ENCODE assay signal across 13 cellular contexts in the genomic region with DNA sequence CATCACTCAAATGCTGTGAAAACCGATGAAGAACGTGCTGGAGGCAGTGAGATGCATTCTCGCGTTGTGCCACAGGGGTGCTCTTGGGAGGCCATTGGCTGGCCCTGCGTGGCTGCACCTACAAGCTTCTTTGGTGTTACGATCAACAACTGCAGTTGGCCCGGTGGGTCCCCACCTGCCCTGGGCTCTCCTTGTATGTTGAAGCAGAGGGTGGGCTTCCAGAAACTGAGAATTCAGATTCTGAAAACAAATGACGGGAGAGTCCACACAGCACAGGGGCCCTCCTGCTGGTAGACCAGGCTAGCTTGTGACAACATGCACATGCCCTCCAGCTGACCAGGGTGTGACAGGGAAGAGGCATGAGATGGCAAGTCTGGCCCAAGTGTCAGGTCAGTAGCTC. TPM values are rescaled to one million over a fixed set of nuclear protein-coding genes. Genes with fewer than 3 reads are reported as not detected.
DNase-seq lines count a peak whose midpoint lies in the region; ATAC-seq, FAIRE-seq and TF ChIP-seq lines count a peak whose summit lies in the region.
"Had no signal": no experiment of that assay in that cellular context is flagged by ENCODE, and none has a peak within 500 bp of the region (broad histone marks: within the 10 kb centered on the region; RNA-seq: fewer than 3 reads in every experiment).

No MANE protein-coding gene starts in this region.

- H2BK120ac ChIP-seq in H9 (ENCODE audit: low read depth, low read length, poor library complexity, severe bottlenecking), result no peak overlapping the region

- H3K23me2 ChIP-seq in H9 (ENCODE audit: insufficient read length, low read depth, low read length, poor library complexity, severe bottlenecking), result no peaks in the 10 kb centered on the region

- no peak for ATAC-seq in activated T-cell treated with anti-CD3 and anti-CD28 coated beads, Interleukin-2, amount 50 U/mL, for 4 hours

- H3K27me3 Mint-ChIP-seq in CD14-positive monocyte (ENCODE audit: low read depth in 3 of 3) (no peaks in the 10 kb centered on the region), H9 (ENCODE audit: low read depth) (no peaks in the 10 kb centered on the region)
- H3K27me3 Mint-ChIP-seq in activated T-cell treated with anti-CD3 and anti-CD28 coated beads, Interleukin-2, amount 50 U/mL, for 4 hours (ENCODE audit: low read depth), result peaks cover 7% of the 10 kb centered on the region

- H2AFZ ChIP-seq in H9 (ENCODE audit: low read length) (no peak overlapping the region), keratinocyte (ENCODE audit: control insufficient read depth, low read length) (no peak overlapping the region)

- H3K9ac ChIP-seq in H9 (ENCODE audit: extremely low read depth, insufficient read length, low read length) (no peak overlapping the region), keratinocyte (ENCODE audit: control insufficient read depth, extremely low read depth, insufficient read depth, low read length) (no peak overlapping the region)

- peaks cover 6% of the 10 kb centered on the region for H3K9me3 ChIP-seq in H9 (ENCODE audit: control insufficient read depth, low read depth, low read length)
- H3K9me3 ChIP-seq in WERI-Rb-1 (ENCODE audit: severe bottlenecking), result peaks cover 8% of the 10 kb centered on the region
- peaks cover 1% of the 10 kb centered on the region for H3K9me3 ChIP-seq in keratinocyte (ENCODE audit: control insufficient read depth, low read depth, low read length)
- H3K9me3 ChIP-seq: breast epithelium had no signal

- no peak overlapping the region for H2AK5ac ChIP-seq in H9 (ENCODE audit: insufficient read length, low read length)

- H3K27ac Mint-ChIP-seq in CD14-positive monocyte (no peak overlapping the region), H9 (no peak overlapping the region)

- no peak overlapping the region for H3K18ac ChIP-seq in H9 (ENCODE audit: insufficient read length, low read depth, low read length)

- FAIRE-seq in keratinocyte (lab: Jason Lieb, UNC), result no peak
- FAIRE-seq: D721Med, GM18507 had no signal

- DNase-seq in CD14-positive monocyte (ENCODE audit: low spot score), result no peak
- DNase-seq in H9, result peak; percentile 57
- DNase-seq in WERI-Rb-1, result no peak
- DNase-seq in keratinocyte (ENCODE audit: low read depth, low spot score), result no peak
- no peak for DNase-seq in activated T-cell treated with anti-CD3 and anti-CD28 coated beads, Interleukin-2, amount 50 U/mL, for 4 hours
- DNase-seq in NCI-H146 (lab: John Stamatoyannopoulos, UW), result no peak
- DNase-seq in NCI-H1436 (lab: John Stamatoyannopoulos, UW), result no peak
- no peak for DNase-seq in activated CD4-positive, CD25-positive, alpha-beta regulatory T cell (lab: John Stamatoyannopoulos, UW)
- DNase-seq: NCI-H2171 treated with DMSO at 0.1 percent for 48 hours, RPMI8226 had no signal

- H3K23ac ChIP-seq in H9 (ENCODE audit: insufficient read length, low read depth, low read length), result no peak overlapping the region

- H4K8ac ChIP-seq in H9 (replicated peaks; ENCODE audit: insufficient read length, low read depth, low read length), result no peak overlapping the region

- H3K4ac ChIP-seq in H9 (ENCODE audit: low read depth, low read length), result no peak overlapping the region

- H3K27ac ChIP-seq in H9 (ENCODE audit: insufficient read length, low read depth, low read length) (no peak overlapping the region), WERI-Rb-1 (no peak overlapping the region), keratinocyte (ENCODE audit: control insufficient read depth, insufficient read depth, low read length) (no peak overlapping the region)
- H3K27ac ChIP-seq: breast epithelium had no signal

- H4K91ac ChIP-seq in H9 (ENCODE audit: insufficient read length, low read depth, low read length), result no peak overlapping the region

- WGBS in H9 (ENCODE audit: extremely low coverage, insufficient read length, low lambda C conversion rate), result no CpG with 5 or more reads among the region's 8 CpGs

- TF ChIP-seq CTCF in CD14-positive monocyte (IDR thresholded peaks at IDR 0.05) (peak; percentile 17), H9 (conservative IDR thresholded peaks at IDR 0.05) (peak; percentile 64), WERI-Rb-1 (IDR thresholded peaks at IDR 0.05; ENCODE audit: low read depth, low read length) (peak; percentile 41), keratinocyte (optimal IDR thresholded peaks at IDR 0.05 in 1 of 3, IDR thresholded peaks at IDR 0.05 in 1 of 3, conservative IDR thresholded peaks at IDR 0.05 in 1 of 3; ENCODE audit: extremely low read depth in 1 of 3, insufficient read depth in 2 of 3, low read length in 3 of 3) (peak in 2 of 3 experiments; percentile 9 to 11)

- H4K20me1 ChIP-seq in H9 (ENCODE audit: control insufficient read depth, insufficient read depth, insufficient read length), result no peaks in the 10 kb centered on the region
- H4K20me1 ChIP-seq in keratinocyte (ENCODE audit: control insufficient read depth, extremely low read depth, insufficient read depth, low read length), result no peaks in the 10 kb centered on the region

- no peaks in the 10 kb centered on the region for H3K9me1 ChIP-seq in keratinocyte (ENCODE audit: control insufficient read depth, extremely low read depth, insufficient read depth, low read length)

- peaks cover 4 to 19% (median 9%) of the 10 kb centered on the region in 7 donors for H3K9me3 Mint-ChIP-seq in CD14-positive monocyte
- H3K9me3 Mint-ChIP-seq in H9, result peaks cover 7 to 8% of the 10 kb centered on the region in 2 experiments
- H3K9me3 Mint-ChIP-seq in activated T-cell treated with anti-CD3 and anti-CD28 coated beads, Interleukin-2, amount 50 U/mL, for 4 hours, result peaks cover 1% of the 10 kb centered on the region

- H3K27me3 ChIP-seq in H9 (ENCODE audit: insufficient read depth, low read length) (no peaks in the 10 kb centered on the region), WERI-Rb-1 (ENCODE audit: insufficient read depth, low read depth, severe bottlenecking) (no peaks in the 10 kb centered on the region), keratinocyte (ENCODE audit: control insufficient read depth, extremely low read depth, insufficient read depth, low read length) (no peaks in the 10 kb centered on the region)
- H3K27me3 ChIP-seq: breast epithelium had no signal

- H2BK5ac ChIP-seq in H9 (ENCODE audit: insufficient read length, low read length), result no peak overlapping the region

- H3K56ac ChIP-seq in H9 (ENCODE audit: insufficient read length, low read depth, low read length), result no peak overlapping the region

- H3K4me3 Mint-ChIP-seq in CD14-positive monocyte, result no peak overlapping the region
- H3K4me3 Mint-ChIP-seq in H9, result no peak overlapping the region
- no peak overlapping the region for H3K4me3 Mint-ChIP-seq in activated T-cell treated with anti-CD3 and anti-CD28 coated beads, Interleukin-2, amount 50 U/mL, for 4 hours

- H3K36me3 ChIP-seq in WERI-Rb-1 (no peaks in the 10 kb centered on the region), keratinocyte (ENCODE audit: control insufficient read depth in 2 of 2, extremely low read depth in 1 of 2, insufficient read depth in 2 of 2, low read length in 2 of 2) (no peaks in the 10 kb centered on the region)
- H3K36me3 ChIP-seq: breast epithelium had no signal

- no peak overlapping the region for H3K4me3 ChIP-seq in WERI-Rb-1 (ENCODE audit: low read depth, low read length)
- no peak overlapping the region for H3K4me3 ChIP-seq in keratinocyte (ENCODE audit: control insufficient read depth in 2 of 3, extremely low read depth in 1 of 3, insufficient read depth in 2 of 3, low read depth in 1 of 3, low read length in 3 of 3)
- H3K4me3 ChIP-seq: breast epithelium had no signal

- no peaks in the 10 kb centered on the region for H3K79me1 ChIP-seq in H9 (ENCODE audit: insufficient read depth, low read depth, low read length, poor library complexity, severe bottlenecking)

- peaks cover 5 to 8% of the 10 kb centered on the region in 2 donors for H3K36me3 Mint-ChIP-seq in CD14-positive monocyte
- peaks cover 17 to 32% (median 22%) of the 10 kb centered on the region in 3 experiments for H3K36me3 Mint-ChIP-seq in H9 (ENCODE audit: insufficient read depth in 1 of 3, low read depth in 3 of 3)
- no peaks in the 10 kb centered on the region for H3K36me3 Mint-ChIP-seq in activated T-cell treated with anti-CD3 and anti-CD28 coated beads, Interleukin-2, amount 50 U/mL, for 4 hours (ENCODE audit: insufficient read depth)

- no peak overlapping the region for H2BK15ac ChIP-seq in H9 (ENCODE audit: low read depth, low read length)

- H4K5ac ChIP-seq in H9 (ENCODE audit: insufficient read length, low read depth, low read length), result no peak overlapping the region

- H3K4me1 Mint-ChIP-seq in CD14-positive monocyte (no peaks in the 10 kb centered on the region), H9 (peaks cover 0 to 4% of the 10 kb centered on the region in 2 experiments; a peak in 2 of 4 replicates)
- no peaks in the 10 kb centered on the region for H3K4me1 Mint-ChIP-seq in activated T-cell treated with anti-CD3 and anti-CD28 coated beads, Interleukin-2, amount 50 U/mL, for 4 hours (ENCODE audit: low read depth)

- H3K4me2 ChIP-seq in H9 (ENCODE audit: insufficient read depth, insufficient read length, low read length) (no peak overlapping the region), keratinocyte (ENCODE audit: control insufficient read depth, extremely low read depth, insufficient read depth, low read depth, low read length) (no peak overlapping the region)

- intact Hi-C loops in CD14-positive monocyte (cut with micrococcal nuclease), result no loop called here

- no peaks in the 10 kb centered on the region for H3K79me2 ChIP-seq in H9 (ENCODE audit: insufficient read depth, low read length)
- H3K79me2 ChIP-seq in keratinocyte (ENCODE audit: control insufficient read depth, insufficient read depth, low read length), result no peaks in the 10 kb centered on the region

- H2BK20ac ChIP-seq in H9 (ENCODE audit: low read depth, low read length, poor library complexity, severe bottlenecking), result no peak overlapping the region

- no peak overlapping the region for H3T11ph ChIP-seq in H9 (ENCODE audit: low read length)

- dilution Hi-C loops in keratinocyte (cut with MboI; ENCODE audit: extremely low pct_ligation_motif_present, low sequenced_read_pairs), result no loop called here

- H3K14ac ChIP-seq in H9 (ENCODE audit: insufficient read depth, low read length), result no peak overlapping the region

- no peak overlapping the region for H2BK12ac ChIP-seq in H9 (ENCODE audit: insufficient read length, low read depth, low read length)

- H3K4me1 ChIP-seq in H9 (ENCODE audit: insufficient read depth, low read length), result no peaks in the 10 kb centered on the region
- peaks cover 9% of the 10 kb centered on the region for H3K4me1 ChIP-seq in keratinocyte (ENCODE audit: control insufficient read depth, extremely low read depth, insufficient read depth, low read length)
- H3K4me1 ChIP-seq: breast epithelium had no signal

RNA-seq across cellular contexts. Expression of a gene that starts 23.7 kb away (rescaled TPM):
- polyA plus RNA-seq in CD14-positive monocyte, result not detected
- not detected in 2 replicates for total RNA-seq in H9 (2021)
- polyA plus RNA-seq in keratinocyte, result not detected in 3 replicates
- polyA plus RNA-seq in keratinocyte (2011; ENCODE audit: low read depth), result not detected
- not detected in 2 replicates for polyA plus RNA-seq in keratinocyte (2011; cell fraction: cytosol; rRNA removed)
- not detected in 2 replicates for polyA plus RNA-seq in keratinocyte (2011; cell fraction: nucleus; rRNA removed)
- not detected in 2 replicates for polyA plus RNA-seq in keratinocyte (2012; ENCODE audit: low replicate concordance)
- polyA minus RNA-seq in keratinocyte, result not detected in 3 replicates
- polyA minus RNA-seq in keratinocyte (2011; cell fraction: cytosol; rRNA and poly(A)+ RNA removed), result not detected
- not detected in 2 replicates for polyA minus RNA-seq in keratinocyte (2011; cell fraction: nucleus; rRNA and poly(A)+ RNA removed)
- under 1 TPM in 2 of 3 donors, not detected in 1; 0.38 to 0.61 TPM for total RNA-seq in activated T-cell treated with anti-CD3 and anti-CD28 coated beads, Interleukin-2, amount 50 U/mL, for 4 hours

Comparison
In these comparisons a context has a peak if more than half of its experiments do, and no peak if none do; other contexts are left out.
1. CTCF ChIP-seq: peak in every context shown above with its lines; median percentile 64 in H9; 41 in WERI-Rb-1; 17 in CD14-positive monocyte; 10 in keratinocyte.